ENCODE assay signal across 31 cellular contexts in the genomic region with DNA sequence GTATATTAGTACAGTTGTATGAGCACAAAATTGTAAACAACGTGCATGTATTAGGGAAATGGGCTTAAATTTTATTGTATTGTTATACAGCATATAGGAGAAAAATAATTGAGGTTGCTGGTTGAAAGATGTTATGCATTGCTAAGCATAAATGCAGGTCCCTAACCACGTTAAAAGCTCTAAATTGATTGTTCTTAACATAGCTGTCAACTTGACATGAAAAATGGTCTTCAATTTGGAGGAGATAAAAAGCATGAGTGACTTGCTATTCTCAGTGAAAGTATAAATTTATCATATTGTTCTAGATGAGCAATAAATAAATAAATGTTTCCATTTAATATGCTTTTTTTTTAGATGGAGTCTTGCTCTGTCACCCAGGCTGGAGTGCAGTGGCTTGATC.
"Had no signal": no experiment of that assay in that cellular context is flagged by ENCODE, and none has a peak within 500 bp of the region (broad histone marks: within the 10 kb centered on the region; RNA-seq: fewer than 3 reads in every experiment).

No MANE protein-coding gene starts in this region.

- H3K36me3 Mint-ChIP-seq: activated naive CD4-positive, alpha-beta T cell treated with anti-CD3 and anti-CD28 coated beads, Interleukin-2, amount 10 ng/mL, durations not matched to agents 7 days and 5 days; activated naive CD4-positive, alpha-beta T cell treated with anti-CD3 and anti-CD28 coated beads, Interleukin-2, amount 50 U/mL, for 72 hours; activated naive CD8-positive, alpha-beta T cell treated with anti-CD3 and anti-CD28 coated beads, Interleukin-2, amount 10 ng/mL, durations not matched to agents 7 days and 5 days; brain had no signal

- H3K4me1 ChIP-seq: ascending aorta, breast epithelium, colonic mucosa, esophagus squamous epithelium, gastroesophageal sphincter, heart right ventricle had no signal

- H3K27me3 Mint-ChIP-seq: activated CD4-positive, alpha-beta memory T cell treated with anti-CD3 and anti-CD28 coated beads, Interleukin-2, amount 10 ng/mL, durations not matched to agents 7 days and 5 days; activated CD4-positive, alpha-beta T cell treated with anti-CD3 and anti-CD28 coated beads for 36 hours; activated CD4-positive, alpha-beta T cell treated with anti-CD3 and anti-CD28 coated beads, Interleukin-2, amount 10 ng/mL, durations not matched to agents 24 days and 14 days; activated naive CD4-positive, alpha-beta T cell treated with anti-CD3 and anti-CD28 coated beads, Interleukin-2, amount 10 ng/mL, durations not matched to agents 7 days and 5 days; activated naive CD8-positive, alpha-beta T cell treated with anti-CD3 and anti-CD28 coated beads, Interleukin-2, amount 10 ng/mL, durations not matched to agents 7 days and 5 days; activated T-cell treated with anti-CD3 and anti-CD28 coated beads, Interleukin-2, amount 50 U/mL, for 24 hours; brain had no signal

- H3K9me3 ChIP-seq: ascending aorta, breast epithelium, colonic mucosa, esophagus squamous epithelium, gastroesophageal sphincter had no signal

- H3K9me3 Mint-ChIP-seq: activated CD4-positive, alpha-beta T cell treated with anti-CD3 and anti-CD28 coated beads, Interleukin-2, amount 10 ng/mL, durations not matched to agents 24 days and 14 days; activated naive CD4-positive, alpha-beta T cell treated with anti-CD3 and anti-CD28 coated beads, Interleukin-2, amount 10 ng/mL, durations not matched to agents 7 days and 5 days; activated naive CD8-positive, alpha-beta T cell treated with anti-CD3 and anti-CD28 coated beads, Interleukin-2, amount 10 ng/mL, durations not matched to agents 7 days and 5 days; activated T-cell treated with anti-CD3 and anti-CD28 coated beads, Interleukin-2, amount 50 U/mL, for 24 hours; activated T-cell treated with anti-CD3 and anti-CD28 coated beads, Interleukin-2, amount 50 U/mL, for 72 hours had no signal

- ATAC-seq: activated CD4-positive, alpha-beta T cell treated with anti-CD3 and anti-CD28 coated beads for 36 hours; activated naive CD4-positive, alpha-beta T cell treated with anti-CD3 and anti-CD28 coated beads, Interleukin-2, amount 50 U/mL, for 72 hours; activated T-cell treated with anti-CD3 and anti-CD28 coated beads, Interleukin-2, amount 50 U/mL, for 72 hours; gastroesophageal sphincter; heart right ventricle had no signal

- H3K27ac ChIP-seq: ascending aorta, breast epithelium, cardiac muscle cell, colonic mucosa, epithelial cell of prostate, esophagus squamous epithelium, gastroesophageal sphincter, heart right ventricle had no signal

- DNase-seq: activated CD4-positive, alpha-beta memory T cell treated with anti-CD3 and anti-CD28 coated beads, Interleukin-2, amount 10 ng/mL, durations not matched to agents 7 days and 5 days; activated CD4-positive, alpha-beta T cell treated with anti-CD3 and anti-CD28 coated beads for 36 hours; activated CD4-positive, alpha-beta T cell treated with anti-CD3 and anti-CD28 coated beads, Interleukin-2, amount 10 ng/mL, durations not matched to agents 24 days and 14 days; activated CD4-positive, alpha-beta T cell treated with anti-CD3 and anti-CD28 coated beads, Interleukin-2, amount 50 U/mL, for 4 hours; activated CD4-positive, CD25-positive, alpha-beta regulatory T cell; activated CD4-positive, CD25-positive, alpha-beta regulatory T cell treated with anti-CD3 and anti-CD28 coated beads, Interleukin-2, amount 50 U/mL, for 72 hours; activated CD8-positive, alpha-beta memory T cell treated with anti-CD3 and anti-CD28 coated beads, Interleukin-2, amount 50 U/mL, for 48 hours; activated gamma-delta T cell; activated naive CD4-positive, alpha-beta T cell; activated naive CD4-positive, alpha-beta T cell treated with anti-CD3 and anti-CD28 coated beads, Interleukin-2, amount 10 ng/mL, durations not matched to agents 7 days and 5 days; activated naive CD8-positive, alpha-beta T cell treated with anti-CD3 and anti-CD28 coated beads, Interleukin-2, amount 10 ng/mL, durations not matched to agents 7 days and 5 days; activated T-cell treated with anti-CD3 and anti-CD28 coated beads for 4 hours; activated T-cell treated with anti-CD3 and anti-CD28 coated beads, Interleukin-2, amount 50 U/mL, for 24 hours; activated T-cell treated with anti-CD3 and anti-CD28 coated beads, Interleukin-2, amount 50 U/mL, for 72 hours; central memory CD4-positive, alpha-beta T cell; cerebellar nuclear complex; colonic mucosa; effector CD8-positive, alpha-beta T cell; esophagus squamous epithelium; foreskin melanocyte; heart right ventricle; T-helper 2 cell had no signal

- H3K27me3 ChIP-seq: ascending aorta, breast epithelium, cardiac muscle cell, colonic mucosa, esophagus squamous epithelium, gastroesophageal sphincter, heart right ventricle had no signal

- H3K4me3 Mint-ChIP-seq: activated CD4-positive, alpha-beta memory T cell treated with anti-CD3 and anti-CD28 coated beads, Interleukin-2, amount 10 ng/mL, durations not matched to agents 7 days and 5 days; activated CD4-positive, alpha-beta T cell treated with anti-CD3 and anti-CD28 coated beads for 36 hours; activated CD4-positive, alpha-beta T cell treated with anti-CD3 and anti-CD28 coated beads, Interleukin-2, amount 10 ng/mL, durations not matched to agents 24 days and 14 days; activated naive CD4-positive, alpha-beta T cell treated with anti-CD3 and anti-CD28 coated beads, Interleukin-2, amount 10 ng/mL, durations not matched to agents 7 days and 5 days; activated naive CD8-positive, alpha-beta T cell treated with anti-CD3 and anti-CD28 coated beads, Interleukin-2, amount 10 ng/mL, durations not matched to agents 7 days and 5 days; activated T-cell treated with anti-CD3 and anti-CD28 coated beads, Interleukin-2, amount 50 U/mL, for 24 hours; activated T-cell treated with anti-CD3 and anti-CD28 coated beads, Interleukin-2, amount 50 U/mL, for 72 hours; brain had no signal

- H3K36me3 ChIP-seq: ascending aorta, breast epithelium, cardiac muscle cell, colonic mucosa, esophagus squamous epithelium, gastroesophageal sphincter, heart right ventricle had no signal

- H3K4me3 ChIP-seq: ascending aorta, breast epithelium, cardiac muscle cell, colonic mucosa, esophagus squamous epithelium, gastroesophageal sphincter, heart right ventricle had no signal

- H3K4me1 Mint-ChIP-seq: activated CD4-positive, alpha-beta memory T cell treated with anti-CD3 and anti-CD28 coated beads, Interleukin-2, amount 10 ng/mL, durations not matched to agents 7 days and 5 days; activated CD4-positive, alpha-beta T cell treated with anti-CD3 and anti-CD28 coated beads for 36 hours; activated CD4-positive, alpha-beta T cell treated with anti-CD3 and anti-CD28 coated beads, Interleukin-2, amount 10 ng/mL, durations not matched to agents 24 days and 14 days; activated naive CD4-positive, alpha-beta T cell treated with anti-CD3 and anti-CD28 coated beads, Interleukin-2, amount 10 ng/mL, durations not matched to agents 7 days and 5 days; activated naive CD8-positive, alpha-beta T cell treated with anti-CD3 and anti-CD28 coated beads, Interleukin-2, amount 10 ng/mL, durations not matched to agents 7 days and 5 days; brain had no signal

- H3K27ac Mint-ChIP-seq: activated CD4-positive, alpha-beta memory T cell treated with anti-CD3 and anti-CD28 coated beads, Interleukin-2, amount 10 ng/mL, durations not matched to agents 7 days and 5 days; activated CD4-positive, alpha-beta T cell treated with anti-CD3 and anti-CD28 coated beads for 36 hours; activated CD4-positive, alpha-beta T cell treated with anti-CD3 and anti-CD28 coated beads, Interleukin-2, amount 10 ng/mL, durations not matched to agents 24 days and 14 days; activated naive CD4-positive, alpha-beta T cell treated with anti-CD3 and anti-CD28 coated beads, Interleukin-2, amount 10 ng/mL, durations not matched to agents 7 days and 5 days; activated naive CD4-positive, alpha-beta T cell treated with anti-CD3 and anti-CD28 coated beads, Interleukin-2, amount 50 U/mL, for 72 hours; activated naive CD8-positive, alpha-beta T cell treated with anti-CD3 and anti-CD28 coated beads, Interleukin-2, amount 10 ng/mL, durations not matched to agents 7 days and 5 days; activated T-cell treated with anti-CD3 and anti-CD28 coated beads, Interleukin-2, amount 50 U/mL, for 24 hours; activated T-cell treated with anti-CD3 and anti-CD28 coated beads, Interleukin-2, amount 50 U/mL, for 72 hours; brain had no signal

- FAIRE-seq: endometrium, endothelial cell of umbilical vein had no signal
